ENCODE assay signal across 17 cellular contexts in the genomic region with DNA sequence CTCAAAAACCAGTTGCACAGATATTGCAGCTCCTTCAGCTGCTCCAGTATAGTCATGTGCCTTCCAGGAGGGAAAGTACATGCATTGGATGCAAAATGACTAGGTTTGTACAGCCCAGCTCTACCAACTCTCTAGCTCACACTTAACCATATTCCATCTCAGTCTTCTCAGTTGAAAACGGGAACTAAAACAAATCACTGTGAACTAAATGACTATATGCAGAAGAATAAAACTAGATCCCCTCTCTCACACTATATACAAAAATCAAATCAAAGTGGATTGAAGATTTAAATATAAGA. TPM values are rescaled to one million over a fixed set of nuclear protein-coding genes. Genes with fewer than 3 reads are reported as not detected.
DNase-seq lines count a peak whose midpoint lies in the region; TF ChIP-seq lines count a peak whose summit lies in the region.
"Had no signal": no experiment of that assay in that cellular context is flagged by ENCODE, and none has a peak within 500 bp of the region (broad histone marks: within the 10 kb centered on the region; RNA-seq: fewer than 3 reads in every experiment).

No MANE protein-coding gene starts in this region.

- peaks cover 66% of the 10 kb centered on the region for H3K4me1 Mint-ChIP-seq in T-helper 1 cell treated with Interleukin-12 subunit alpha and Interleukin-12 subunit beta and Interleukin-4 antibody, amounts not matched to agents 30 μg/mL and 1 μg/mL, for 36 hours (ENCODE audit: low read depth)

- H3K27me3 ChIP-seq in effector memory CD4-positive, alpha-beta T cell (replicated peaks; ENCODE audit: control insufficient read depth, insufficient read depth, low read length, poor library complexity, severe bottlenecking), result no peaks in the 10 kb centered on the region
- no peaks in the 10 kb centered on the region; the same call in 1 of the 2 replicates for H3K27me3 ChIP-seq in MG63
- H3K27me3 ChIP-seq: esophagus squamous epithelium, hepatocyte, thyroid gland had no signal

- no peak for TF ChIP-seq CTCF in GM12865 (IDR thresholded peaks at IDR 0.05; ENCODE audit: insufficient read depth, low read depth, low read length, missing control alignments)

- no peak overlapping the region for H3K27ac ChIP-seq in effector memory CD4-positive, alpha-beta T cell (ENCODE audit: insufficient read depth, low read length, poor library complexity, severe bottlenecking)
- H3K27ac ChIP-seq: thyroid gland had no signal

- DNase-seq in CD1c-positive myeloid dendritic cell (ENCODE audit: extremely low spot score), result peak; percentile 40
- DNase-seq in GM12865 (ENCODE audit: low read depth), result peak; percentile 57
- peak; percentile 18 for DNase-seq in germinal center (ENCODE audit: low spot score)
- DNase-seq in effector memory CD4-positive, alpha-beta T cell, result no peak
- no peak for DNase-seq in MG63
- no peak for DNase-seq in OCI-M2 (lab: John Stamatoyannopoulos, UW; ENCODE audit: unreplicated experiment)
- DNase-seq in NCI-H146 (lab: John Stamatoyannopoulos, UW), result no peak
- DNase-seq: esophagus squamous epithelium, left cardiac atrium, mucosa of descending colon, NCI-H1105, NCI-H345, posterior cingulate gyrus, thyroid gland had no signal

- H3K27me3 Mint-ChIP-seq in T-helper 1 cell treated with Interleukin-12 subunit alpha and Interleukin-12 subunit beta and Interleukin-4 antibody, amounts not matched to agents 30 μg/mL and 1 μg/mL, for 36 hours (ENCODE audit: low read depth), result no peaks in the 10 kb centered on the region

- peaks cover 10% of the 10 kb centered on the region for H3K4me1 ChIP-seq in effector memory CD4-positive, alpha-beta T cell (ENCODE audit: control insufficient read depth, insufficient read depth, low read length, poor library complexity, severe bottlenecking)

- H3K4me3 ChIP-seq in GM12865 (ENCODE audit: low read depth, low read length) (0 out of 2 replicates have a peak overlapping the region, but pooled peaks have one; percentile 26), MG63 (no peak overlapping the region)
- H3K4me3 ChIP-seq in effector memory CD4-positive, alpha-beta T cell (ENCODE audit: insufficient read depth, low read depth, low read length, poor library complexity, severe bottlenecking), result no peak overlapping the region
- H3K4me3 ChIP-seq: esophagus squamous epithelium, hepatocyte, mucosa of descending colon, thyroid gland had no signal

- H3K4me3 Mint-ChIP-seq in T-helper 1 cell treated with Interleukin-12 subunit alpha and Interleukin-12 subunit beta and Interleukin-4 antibody, amounts not matched to agents 30 μg/mL and 1 μg/mL, for 36 hours, result peak overlapping the region; percentile 45

- no peaks in the 10 kb centered on the region for H3K36me3 ChIP-seq in effector memory CD4-positive, alpha-beta T cell (ENCODE audit: control insufficient read depth, insufficient read depth, low read length)
- H3K36me3 ChIP-seq in MG63, result peaks cover 8% of the 10 kb centered on the region
- H3K36me3 ChIP-seq: esophagus squamous epithelium, thyroid gland had no signal

- H3K36me3 Mint-ChIP-seq in T-helper 1 cell treated with Interleukin-12 subunit alpha and Interleukin-12 subunit beta and Interleukin-4 antibody, amounts not matched to agents 30 μg/mL and 1 μg/mL, for 36 hours (ENCODE audit: low read depth), result peaks cover 31% of the 10 kb centered on the region

- no peaks in the 10 kb centered on the region for H3K9me3 ChIP-seq in effector memory CD4-positive, alpha-beta T cell (ENCODE audit: control insufficient read depth, low read length)
- H3K9me3 ChIP-seq in MG63, result no peaks in the 10 kb centered on the region
- H3K9me3 ChIP-seq: esophagus squamous epithelium, mucosa of descending colon, thyroid gland had no signal

- H3K9me3 Mint-ChIP-seq in T-helper 1 cell treated with Interleukin-12 subunit alpha and Interleukin-12 subunit beta and Interleukin-4 antibody, amounts not matched to agents 30 μg/mL and 1 μg/mL, for 36 hours, result no peaks in the 10 kb centered on the region
- H3K9me3 Mint-ChIP-seq: activated T-cell treated with anti-CD3 and anti-CD28 coated beads, Interleukin-2, amount 50 U/mL, for 4 hours had no signal

- H3K27ac Mint-ChIP-seq in T-helper 1 cell treated with Interleukin-12 subunit alpha and Interleukin-12 subunit beta and Interleukin-4 antibody, amounts not matched to agents 30 μg/mL and 1 μg/mL, for 36 hours, result peak overlapping the region; percentile 96

RNA-seq across cellular contexts. Expression of a gene that starts 24.9 kb away (rescaled TPM):
- 15.6 and 16.8 TPM in 2 replicates for total RNA-seq in MG63 (2014; rRNA removed; shearing (Covaris generic); ENCODE audit: low replicate concordance)

RNA-seq across cellular contexts. Expression of a gene that starts 25.3 kb away (rescaled TPM):
- total RNA-seq in MG63 (2014; rRNA removed; shearing (Covaris generic); ENCODE audit: low replicate concordance), result 65.9 and 78.8 TPM in 2 replicates

Comparison
In these comparisons a context has a peak if more than half of its experiments do, and no peak if none do; other contexts are left out.
1. DNase-seq: peak in CD1c-positive myeloid dendritic cell (single experiment), GM12865 (single experiment) and germinal center (single experiment); none in effector memory CD4-positive, alpha-beta T cell (0 of 3), MG63 (single experiment), OCI-M2 (single experiment) and NCI-H146 (single experiment).